24 cellular contexts compared by ENCODE assay signal in the genomic region with DNA sequence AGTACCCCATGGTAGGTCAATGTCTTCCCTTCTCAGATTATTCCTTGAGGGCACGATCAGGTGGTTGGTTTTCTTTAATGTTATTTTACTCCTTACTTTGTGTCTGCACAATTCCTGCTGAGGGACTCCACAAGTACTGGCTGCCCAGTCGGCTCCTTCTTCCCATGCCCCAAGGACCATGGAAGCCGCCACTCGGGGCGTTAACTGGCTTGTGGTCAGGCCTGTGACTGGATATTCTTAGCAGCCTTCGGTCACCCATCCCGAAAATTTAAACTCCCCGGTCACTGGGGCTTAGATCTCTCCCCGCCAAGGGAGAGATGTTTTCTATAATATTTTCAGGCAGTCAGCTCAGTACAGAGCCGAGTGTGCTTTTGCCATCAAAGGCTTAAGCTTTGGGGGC.
"Had no signal": no experiment of that assay in that cellular context is flagged by ENCODE, and none has a peak within 500 bp of the region (broad histone marks: within the 10 kb centered on the region; RNA-seq: fewer than 3 reads in every experiment).

No MANE protein-coding gene starts in this region.

- H3K4me3 ChIP-seq: coronary artery, dorsolateral prefrontal cortex, esophagus squamous epithelium, gastrocnemius medialis, heart right ventricle, left lung, lower lobe of right lung, mucosa of descending colon had no signal

- H3K27me3 ChIP-seq: esophagus squamous epithelium, gastrocnemius medialis, heart right ventricle, left lung had no signal

- ATAC-seq: gastrocnemius medialis, heart right ventricle, left cardiac atrium, left lung, left ventricle myocardium superior, lower lobe of right lung, mucosa of descending colon had no signal

- H3K36me3 ChIP-seq: esophagus squamous epithelium, gastrocnemius medialis, heart right ventricle, left lung, lower lobe of right lung had no signal

- H3K27ac ChIP-seq: coronary artery, dorsolateral prefrontal cortex, esophagus squamous epithelium, gastrocnemius medialis, heart right ventricle, left lung, lower lobe of right lung had no signal

- H3K4me1 ChIP-seq: gastrocnemius medialis, heart right ventricle, left lung, lower lobe of right lung had no signal

- H3K9me3 ChIP-seq: esophagus squamous epithelium, gastrocnemius medialis, heart right ventricle, left lung, lower lobe of right lung, mucosa of descending colon had no signal

- DNase-seq: dermis blood vessel endothelial cell; dorsolateral prefrontal cortex; effector CD4-positive, alpha-beta T cell; effector memory CD4-positive, alpha-beta T cell; esophagus squamous epithelium; foreskin fibroblast; foreskin melanocyte; gastrocnemius medialis; glutamatergic neuron; head of caudate nucleus; heart right ventricle; hippocampal formation; left cardiac atrium; left lung; left ventricle myocardium superior; lower lobe of right lung; mesenchymal stem cell; mucosa of descending colon; naive B cell had no signal

- FAIRE-seq: colon, endothelial cell of umbilical vein, islet of Langerhans, keratinocyte had no signal
